ENCODE assay signal across 8 cellular contexts in the genomic region with DNA sequence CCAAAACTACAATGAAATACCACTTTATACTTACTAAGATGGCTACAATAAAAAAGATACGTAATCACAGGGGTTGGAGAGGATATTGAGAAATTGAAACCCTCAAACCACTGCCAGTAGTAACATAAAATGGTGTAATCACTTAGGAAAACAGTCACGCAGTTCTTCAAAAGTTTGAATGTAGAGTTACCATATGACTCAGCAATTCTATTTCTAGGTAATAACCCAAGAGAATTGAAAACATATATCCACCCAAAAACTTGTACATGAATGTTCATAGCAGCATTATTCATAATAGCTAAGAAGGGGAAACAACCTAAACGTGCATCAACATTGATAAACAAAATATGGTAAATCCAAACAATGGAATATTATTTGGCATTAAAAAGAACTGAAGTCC. TPM values are rescaled to one million over a fixed set of nuclear protein-coding genes. Genes with fewer than 3 reads are reported as not detected.
DNase-seq lines count a peak whose midpoint lies in the region; ATAC-seq and TF ChIP-seq lines count a peak whose summit lies in the region.

No MANE protein-coding gene starts in this region.

- H3K27ac ChIP-seq in MM.1S (ENCODE audit: low read length) (no peak overlapping the region), ascending aorta (peak overlapping the region in 1 of 2 donors; percentile 10)

- H3K4me1 ChIP-seq in MM.1S (ENCODE audit: low read length), result peaks cover 7% of the 10 kb centered on the region
- H3K4me1 ChIP-seq in ascending aorta, result peaks cover 0 to 17% of the 10 kb centered on the region in 2 donors

- no peaks in the 10 kb centered on the region for H3K9me3 ChIP-seq in MM.1S (replicated peaks; ENCODE audit: insufficient read depth, low read length)
- no peaks in the 10 kb centered on the region for H3K9me3 ChIP-seq in ascending aorta

- H3K4me3 ChIP-seq in MM.1S (ENCODE audit: low read length), result no peak overlapping the region
- H3K4me3 ChIP-seq in fibroblast of the aortic adventitia (ENCODE audit: low read depth, low read length), result no peak overlapping the region
- H3K4me3 ChIP-seq in ascending aorta, result no peak overlapping the region

- H3K79me2 ChIP-seq in MM.1S (ENCODE audit: low read length), result no peaks in the 10 kb centered on the region

- ATAC-seq in GM18520 (IDR thresholded peaks at IDR 0.05; ENCODE audit: unreplicated experiment) (peak; percentile 81), HG02588 (IDR thresholded peaks at IDR 0.05; ENCODE audit: unreplicated experiment) (peak; percentile 85)

- CTCF ChIA-PET in HEK293T (lab: Yijun Ruan, JAX), result no interaction called here

- DNase-seq in MM.1S (peak; percentile 42), fibroblast of the aortic adventitia (ENCODE audit: low read depth) (peak; percentile 84), NCI-H526 treated with DMSO at 0.1 percent for 48 hours (lab: John Stamatoyannopoulos, UW) (no peak), ascending aorta (ENCODE audit: low spot score in 2 of 2) (no peak), HEK293T (ENCODE audit: extremely low spot score) (no peak)
- no peak for DNase-seq in effector CD8-positive, alpha-beta T cell (lab: John Stamatoyannopoulos, UW)

- H3K4me2 ChIP-seq in MM.1S (ENCODE audit: low read depth, low read length), result no peak overlapping the region

- intact Hi-C loops in ascending aorta (cut with DNase I), result loop anchor here (5.0 kb wide), 2 partner anchors 43 to 348 kb away; a partner anchor contains a TSS

- no peaks in the 10 kb centered on the region for H3K9me2 ChIP-seq in MM.1S (replicated peaks; ENCODE audit: insufficient read depth, low read length)

- POLR2A ChIA-PET in HEK293T (lab: Yijun Ruan, JAX), result no interaction called here

- H3K36me3 ChIP-seq in MM.1S (replicated peaks; ENCODE audit: insufficient read depth, low read length) (no peaks in the 10 kb centered on the region), ascending aorta (no peaks in the 10 kb centered on the region)

- no peaks in the 10 kb centered on the region for H3F3A ChIP-seq in MM.1S (ENCODE audit: insufficient read depth, low read length)

- H3K27me3 ChIP-seq in MM.1S (replicated peaks; ENCODE audit: insufficient read depth, low read length), result no peaks in the 10 kb centered on the region
- H3K27me3 ChIP-seq in ascending aorta, result no peaks in the 10 kb centered on the region

- no peak overlapping the region for H3K9ac ChIP-seq in MM.1S (ENCODE audit: low read length)

- H2AFZ ChIP-seq in MM.1S (ENCODE audit: low read length), result no peak overlapping the region

- no peaks in the 10 kb centered on the region for H4K20me1 ChIP-seq in MM.1S (ENCODE audit: insufficient read depth, low read length)

- no peak for TF ChIP-seq CTCF in MM.1S (IDR thresholded peaks at IDR 0.05; ENCODE audit: low read length)
- TF ChIP-seq CTCF in fibroblast of the aortic adventitia (IDR thresholded peaks at IDR 0.05; ENCODE audit: insufficient read depth, low read length), result no peak
- TF ChIP-seq CTCF in ascending aorta (IDR thresholded peaks at IDR 0.05), result no peak

TF ChIP-seq in HEK293T, 16 proteins besides CTCF, POLR2A, EP300 and RAD21:
- TF ChIP-seq TARDBP (IDR thresholded peaks at IDR 0.05) (no peak), ELF4 (IDR thresholded peaks at IDR 0.05) (no peak), CTBP1 (IDR thresholded peaks at IDR 0.05; ENCODE audit: borderline replicate concordance) (no peak), ZNF384 (IDR thresholded peaks at IDR 0.05) (no peak), FOXA1 (IDR thresholded peaks at IDR 0.05) (no peak), BHLHE40 (IDR thresholded peaks at IDR 0.05; ENCODE audit: borderline replicate concordance) (no peak), ARNT (IDR thresholded peaks at IDR 0.05) (no peak), L3MBTL2 (conservative IDR thresholded peaks at IDR 0.05) (no peak), NFRKB (IDR thresholded peaks at IDR 0.05) (no peak)
- TF ChIP-seq, protein P1, sequence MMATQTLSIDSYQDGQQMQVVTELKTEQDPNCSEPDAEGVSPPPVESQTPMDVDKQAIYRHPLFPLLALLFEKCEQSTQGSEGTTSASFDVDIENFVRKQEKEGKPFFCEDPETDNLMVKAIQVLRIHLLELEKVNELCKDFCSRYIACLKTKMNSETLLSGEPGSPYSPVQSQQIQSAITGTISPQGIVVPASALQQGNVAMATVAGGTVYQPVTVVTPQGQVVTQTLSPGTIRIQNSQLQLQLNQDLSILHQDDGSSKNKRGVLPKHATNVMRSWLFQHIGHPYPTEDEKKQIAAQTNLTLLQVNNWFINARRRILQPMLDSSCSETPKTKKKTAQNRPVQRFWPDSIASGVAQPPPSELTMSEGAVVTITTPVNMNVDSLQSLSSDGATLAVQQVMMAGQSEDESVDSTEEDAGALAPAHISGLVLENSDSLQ (IDR thresholded peaks at IDR 0.05), result no peak

RNA-seq across cellular contexts. Expression of a gene that starts 24.4 kb away (rescaled TPM):
- total RNA-seq in fibroblast of the aortic adventitia (ENCODE audit: low replicate concordance) (110 and 125 TPM in 2 replicates), ascending aorta (42.5 TPM)

RNA-seq across cellular contexts. Expression of a gene that starts 45.0 kb away (rescaled TPM):
- 184 and 221 TPM in 2 replicates for total RNA-seq in fibroblast of the aortic adventitia (ENCODE audit: low replicate concordance)
- 29.8 TPM for total RNA-seq in ascending aorta

Comparison
In these comparisons a context has a peak if more than half of its experiments do, and no peak if none do; other contexts are left out.
1. DNase-seq: peak in MM.1S (single experiment) and fibroblast of the aortic adventitia (single experiment); none in NCI-H526 treated with DMSO at 0.1 percent for 48 hours (single experiment), ascending aorta (0 of 2), effector CD8-positive, alpha-beta T cell (single experiment) and HEK293T (single experiment).